In the genomic region with DNA sequence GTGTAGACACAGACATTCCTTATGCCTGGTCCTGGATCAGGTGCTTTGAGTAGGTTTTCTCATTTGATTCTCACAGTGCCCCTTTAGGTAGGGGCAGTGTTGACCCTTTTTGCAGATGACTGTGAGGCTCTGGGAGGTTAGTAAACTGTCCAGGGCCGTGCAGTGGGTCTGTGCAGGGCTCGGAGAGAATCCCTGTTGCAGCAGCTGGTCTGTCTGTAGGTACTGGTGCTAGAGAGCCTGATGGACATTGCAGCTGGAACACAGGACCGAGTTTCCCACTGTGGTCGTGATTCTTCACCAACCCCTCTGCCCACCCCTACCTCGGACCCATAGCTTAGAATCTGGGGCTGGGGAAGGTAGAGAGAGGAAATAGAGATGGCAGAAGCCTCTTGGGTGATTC, we compare ENCODE assay signal across 2 cellular contexts.
TF ChIP-seq lines count a peak whose summit lies in the region.

No MANE protein-coding gene starts in this region.

TF ChIP-seq in GM23338, 12 proteins besides CTCF, POLR2A, EP300 and RAD21:
- TF ChIP-seq EZH2phosphoT487 (IDR thresholded peaks at IDR 0.05; ENCODE audit: unreplicated experiment), result no peak
- TF ChIP-seq, protein P1, sequence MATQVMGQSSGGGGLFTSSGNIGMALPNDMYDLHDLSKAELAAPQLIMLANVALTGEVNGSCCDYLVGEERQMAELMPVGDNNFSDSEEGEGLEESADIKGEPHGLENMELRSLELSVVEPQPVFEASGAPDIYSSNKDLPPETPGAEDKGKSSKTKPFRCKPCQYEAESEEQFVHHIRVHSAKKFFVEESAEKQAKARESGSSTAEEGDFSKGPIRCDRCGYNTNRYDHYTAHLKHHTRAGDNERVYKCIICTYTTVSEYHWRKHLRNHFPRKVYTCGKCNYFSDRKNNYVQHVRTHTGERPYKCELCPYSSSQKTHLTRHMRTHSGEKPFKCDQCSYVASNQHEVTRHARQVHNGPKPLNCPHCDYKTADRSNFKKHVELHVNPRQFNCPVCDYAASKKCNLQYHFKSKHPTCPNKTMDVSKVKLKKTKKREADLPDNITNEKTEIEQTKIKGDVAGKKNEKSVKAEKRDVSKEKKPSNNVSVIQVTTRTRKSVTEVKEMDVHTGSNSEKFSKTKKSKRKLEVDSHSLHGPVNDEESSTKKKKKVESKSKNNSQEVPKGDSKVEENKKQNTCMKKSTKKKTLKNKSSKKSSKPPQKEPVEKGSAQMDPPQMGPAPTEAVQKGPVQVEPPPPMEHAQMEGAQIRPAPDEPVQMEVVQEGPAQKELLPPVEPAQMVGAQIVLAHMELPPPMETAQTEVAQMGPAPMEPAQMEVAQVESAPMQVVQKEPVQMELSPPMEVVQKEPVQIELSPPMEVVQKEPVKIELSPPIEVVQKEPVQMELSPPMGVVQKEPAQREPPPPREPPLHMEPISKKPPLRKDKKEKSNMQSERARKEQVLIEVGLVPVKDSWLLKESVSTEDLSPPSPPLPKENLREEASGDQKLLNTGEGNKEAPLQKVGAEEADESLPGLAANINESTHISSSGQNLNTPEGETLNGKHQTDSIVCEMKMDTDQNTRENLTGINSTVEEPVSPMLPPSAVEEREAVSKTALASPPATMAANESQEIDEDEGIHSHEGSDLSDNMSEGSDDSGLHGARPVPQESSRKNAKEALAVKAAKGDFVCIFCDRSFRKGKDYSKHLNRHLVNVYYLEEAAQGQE (IDR thresholded peaks at IDR 0.05; ENCODE audit: unreplicated experiment), result no peak
- TF ChIP-seq, protein P2, sequence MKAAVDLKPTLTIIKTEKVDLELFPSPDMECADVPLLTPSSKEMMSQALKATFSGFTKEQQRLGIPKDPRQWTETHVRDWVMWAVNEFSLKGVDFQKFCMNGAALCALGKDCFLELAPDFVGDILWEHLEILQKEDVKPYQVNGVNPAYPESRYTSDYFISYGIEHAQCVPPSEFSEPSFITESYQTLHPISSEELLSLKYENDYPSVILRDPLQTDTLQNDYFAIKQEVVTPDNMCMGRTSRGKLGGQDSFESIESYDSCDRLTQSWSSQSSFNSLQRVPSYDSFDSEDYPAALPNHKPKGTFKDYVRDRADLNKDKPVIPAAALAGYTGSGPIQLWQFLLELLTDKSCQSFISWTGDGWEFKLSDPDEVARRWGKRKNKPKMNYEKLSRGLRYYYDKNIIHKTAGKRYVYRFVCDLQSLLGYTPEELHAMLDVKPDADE (IDR thresholded peaks at IDR 0.05), result no peak
- TF ChIP-seq NANOG (IDR thresholded peaks at IDR 0.05; ENCODE audit: borderline replicate concordance), result no peak
- no peak for TF ChIP-seq ZNF114 (CRISPR knock-in tag; IDR thresholded peaks at IDR 0.05)
- no peak for TF ChIP-seq JUNB (IDR thresholded peaks at IDR 0.05; ENCODE audit: unreplicated experiment)
- no peak for TF ChIP-seq ZNF331 (CRISPR knock-in tag; IDR thresholded peaks at IDR 0.05; ENCODE audit: low read depth)
- no peak for TF ChIP-seq CREB1 (CRISPR knock-in tag; IDR thresholded peaks at IDR 0.05; ENCODE audit: low read depth)
- TF ChIP-seq POLR2AphosphoS5 (IDR thresholded peaks at IDR 0.05; ENCODE audit: low read depth), result no peak
- TF ChIP-seq STAT1 (IDR thresholded peaks at IDR 0.05; ENCODE audit: unreplicated experiment), result no peak

TF ChIP-seq in IMR-90, 13 proteins besides CTCF, POLR2A, EP300 and RAD21:
- TF ChIP-seq CEBPB (IDR thresholded peaks at IDR 0.05; ENCODE audit: low read depth, low read length) (no peak), NFE2L2 (IDR thresholded peaks at IDR 0.05; ENCODE audit: low read depth, low read length) (no peak), RCOR1 (IDR thresholded peaks at IDR 0.05; ENCODE audit: insufficient replicate concordance, low read length) (no peak), ELK1 (IDR thresholded peaks at IDR 0.05; ENCODE audit: borderline replicate concordance, low read depth, low read length) (no peak), FOS (IDR thresholded peaks at IDR 0.05; ENCODE audit: low read depth, low read length) (no peak), SMC3 (IDR thresholded peaks at IDR 0.05; ENCODE audit: low read depth, low read length) (no peak)
